1 cellular context compared by ENCODE assay signal in the genomic region with DNA sequence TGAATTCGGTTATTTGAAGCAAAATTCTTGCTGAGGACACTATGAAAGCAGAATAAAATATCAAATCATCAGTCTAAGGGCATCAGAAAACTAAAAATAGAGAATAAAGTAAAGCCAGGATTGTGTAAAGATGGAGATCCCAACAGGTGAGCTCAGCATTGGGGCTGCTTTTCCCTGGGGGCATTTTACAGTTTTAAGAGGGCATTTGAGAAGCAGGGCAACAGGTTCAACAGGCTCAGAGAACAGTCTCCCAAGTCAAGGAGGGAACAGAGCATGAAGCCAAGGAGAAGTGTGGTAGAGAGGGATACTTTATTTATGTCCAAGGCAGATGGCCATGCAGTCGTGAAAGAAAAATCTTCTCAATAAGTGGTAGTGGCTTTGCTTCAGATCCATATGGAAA.
TF ChIP-seq lines count a peak whose summit lies in the region.

No MANE protein-coding gene starts in this region.

TF ChIP-seq in SK-N-SH, 30 proteins besides CTCF, POLR2A, EP300 and RAD21 (continued from another document):
- TF ChIP-seq NFIC (IDR thresholded peaks at IDR 0.05; ENCODE audit: borderline replicate concordance) (no peak), JUND (IDR thresholded peaks at IDR 0.05) (no peak), YY1 (IDR thresholded peaks at IDR 0.05; ENCODE audit: low read depth) (no peak), SMC3 (IDR thresholded peaks at IDR 0.05; ENCODE audit: low read depth, low read length) (no peak), SIN3A (IDR thresholded peaks at IDR 0.05; ENCODE audit: borderline replicate concordance, low read depth, low read length) (no peak), MEF2A (IDR thresholded peaks at IDR 0.05; ENCODE audit: borderline replicate concordance, low read depth) (no peak), EZH2phosphoT487 (IDR thresholded peaks at IDR 0.05; ENCODE audit: borderline replicate concordance, low read depth) (no peak), NRF1 (IDR thresholded peaks at IDR 0.05; ENCODE audit: low read depth, low read length) (no peak)
- TF ChIP-seq, protein P1, sequence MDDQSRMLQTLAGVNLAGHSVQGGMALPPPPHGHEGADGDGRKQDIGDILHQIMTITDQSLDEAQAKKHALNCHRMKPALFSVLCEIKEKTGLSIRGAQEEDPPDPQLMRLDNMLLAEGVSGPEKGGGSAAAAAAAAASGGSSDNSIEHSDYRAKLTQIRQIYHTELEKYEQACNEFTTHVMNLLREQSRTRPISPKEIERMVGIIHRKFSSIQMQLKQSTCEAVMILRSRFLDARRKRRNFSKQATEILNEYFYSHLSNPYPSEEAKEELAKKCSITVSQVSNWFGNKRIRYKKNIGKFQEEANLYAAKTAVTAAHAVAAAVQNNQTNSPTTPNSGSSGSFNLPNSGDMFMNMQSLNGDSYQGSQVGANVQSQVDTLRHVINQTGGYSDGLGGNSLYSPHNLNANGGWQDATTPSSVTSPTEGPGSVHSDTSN (IDR thresholded peaks at IDR 0.05) = no peak
- TF ChIP-seq, protein P2, sequence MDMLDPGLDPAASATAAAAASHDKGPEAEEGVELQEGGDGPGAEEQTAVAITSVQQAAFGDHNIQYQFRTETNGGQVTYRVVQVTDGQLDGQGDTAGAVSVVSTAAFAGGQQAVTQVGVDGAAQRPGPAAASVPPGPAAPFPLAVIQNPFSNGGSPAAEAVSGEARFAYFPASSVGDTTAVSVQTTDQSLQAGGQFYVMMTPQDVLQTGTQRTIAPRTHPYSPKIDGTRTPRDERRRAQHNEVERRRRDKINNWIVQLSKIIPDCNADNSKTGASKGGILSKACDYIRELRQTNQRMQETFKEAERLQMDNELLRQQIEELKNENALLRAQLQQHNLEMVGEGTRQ (IDR thresholded peaks at IDR 0.05; ENCODE audit: borderline replicate concordance, low read depth, low read length) = no peak
- TF ChIP-seq, protein P3, sequence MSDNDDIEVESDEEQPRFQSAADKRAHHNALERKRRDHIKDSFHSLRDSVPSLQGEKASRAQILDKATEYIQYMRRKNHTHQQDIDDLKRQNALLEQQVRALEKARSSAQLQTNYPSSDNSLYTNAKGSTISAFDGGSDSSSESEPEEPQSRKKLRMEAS (IDR thresholded peaks at IDR 0.05; ENCODE audit: low read depth) = no peak
